Comparison of ENCODE assay signal across 1 cellular context in genomic region chr10:16049050-16049449, GRCh38.
TF ChIP-seq lines count a peak whose summit lies in the region.

No MANE protein-coding gene starts in this region.

TF ChIP-seq in HepG2, 621 proteins besides CTCF, POLR2A, EP300 and RAD21:
- no peak for TF ChIP-seq MZF1 (CRISPR knock-in tag; IDR thresholded peaks at IDR 0.05; ENCODE audit: borderline replicate concordance)
- no peak for TF ChIP-seq NR1H2 (CRISPR knock-in tag; IDR thresholded peaks at IDR 0.05; ENCODE audit: borderline replicate concordance, low read depth)
- no peak for TF ChIP-seq ZNF660 (CRISPR knock-in tag; IDR thresholded peaks at IDR 0.05; ENCODE audit: borderline replicate concordance, low read depth)
- peak; percentile 13; the same call in 1 of the 2 replicates for TF ChIP-seq STAG1 (CRISPR knock-in tag; IDR thresholded peaks at IDR 0.05)
- TF ChIP-seq SRF (IDR thresholded peaks at IDR 0.05; ENCODE audit: low read depth, low read length): no peak
